Comparison of ENCODE assay signal across 17 cellular contexts in genomic region chr16:19090916-19091315, GRCh38. TPM values are rescaled to one million over a fixed set of nuclear protein-coding genes. Genes with fewer than 3 reads are reported as not detected.
DNase-seq lines count a peak whose midpoint lies in the region; ATAC-seq and TF ChIP-seq lines count a peak whose summit lies in the region.
"Had no signal": no experiment of that assay in that cellular context is flagged by ENCODE, and none has a peak within 500 bp of the region (broad histone marks: within the 10 kb centered on the region; RNA-seq: fewer than 3 reads in every experiment).

No MANE protein-coding gene starts in this region.

- no peak for TF ChIP-seq EP300 in gastroesophageal sphincter (IDR thresholded peaks at IDR 0.05)

- H3K14ac ChIP-seq in IMR-90 (replicated peaks; ENCODE audit: low read depth, low read length) = no peak overlapping the region

- H3K27ac ChIP-seq in IMR-90 (ENCODE audit: insufficient read depth, low read length) = no peak overlapping the region
- H3K27ac ChIP-seq in PC-9 = peak overlapping the region; percentile 98
- H3K27ac ChIP-seq in coronary artery = no peak overlapping the region
- H3K27ac ChIP-seq in gastroesophageal sphincter = no peak overlapping the region
- no peak overlapping the region for H3K27ac ChIP-seq in esophagus squamous epithelium
- H3K27ac ChIP-seq: BLaER1, C4-2B had no signal

- H2AFZ ChIP-seq in IMR-90 (replicated peaks; ENCODE audit: low read length, poor library complexity) = no peak overlapping the region
- H2AFZ ChIP-seq in PC-9 = no peak overlapping the region

- H2BK15ac ChIP-seq in IMR-90 (ENCODE audit: low read depth, low read length) = no peak overlapping the region; the same call in 2 of the 3 replicates

- H2BK20ac ChIP-seq in IMR-90 (ENCODE audit: low read depth, low read length) = peak overlapping the region; percentile 38; the same call in 1 of the 2 replicates

- CTCF ChIA-PET in IMR-90 (lab: Yijun Ruan, JAX) (no interaction called here), PC-9 (lab: Charles Lee) (no interaction called here)

- peak overlapping the region; percentile 29; the same call in 1 of the 2 replicates for H3K4ac ChIP-seq in IMR-90 (ENCODE audit: low read depth, low read length)

- H3K4me2 ChIP-seq in IMR-90 (ENCODE audit: low read depth, low read length) (no peak overlapping the region), PC-9 (no peak overlapping the region)
- H3K4me2 ChIP-seq: BLaER1 had no signal

- peaks cover 47% of the 10 kb centered on the region for H3F3A ChIP-seq in PC-9 (ENCODE audit: insufficient read depth, low read depth)

- no peak overlapping the region for H3K9ac ChIP-seq in IMR-90 (ENCODE audit: low read depth, low read length)
- H3K9ac ChIP-seq: BLaER1 had no signal

- no peak overlapping the region; the same call in 1 of the 2 replicates for H4K91ac ChIP-seq in IMR-90 (ENCODE audit: insufficient read depth, low read depth, low read length)

- peak overlapping the region; percentile 40; the same call in 1 of the 2 replicates for H2BK120ac ChIP-seq in IMR-90 (ENCODE audit: low read depth, low read length)

- POLR2A ChIA-PET in IMR-90 (lab: Charles Lee; ENCODE audit: unreplicated experiment) = no interaction called here
- POLR2A ChIA-PET in PC-9 (lab: Charles Lee; ENCODE audit: unreplicated experiment) = no interaction called here

- peaks cover 2% of the 10 kb centered on the region for H3K9me1 ChIP-seq in IMR-90 (ENCODE audit: insufficient read depth, low read length)

- no peaks in the 10 kb centered on the region for H3K9me2 ChIP-seq in PC-9 (ENCODE audit: insufficient read depth)

- H3K9me3 ChIP-seq in IMR-90 (ENCODE audit: control insufficient read depth, insufficient read depth, low read length) = no peaks in the 10 kb centered on the region
- no peaks in the 10 kb centered on the region for H3K9me3 ChIP-seq in PC-9 (ENCODE audit: insufficient read depth, low read depth)
- no peaks in the 10 kb centered on the region for H3K9me3 ChIP-seq in gastroesophageal sphincter
- H3K9me3 ChIP-seq in esophagus squamous epithelium = no peaks in the 10 kb centered on the region
- H3K9me3 ChIP-seq: Caco-2 had no signal

- TF ChIP-seq POLR2A in IMR-90 (IDR thresholded peaks at IDR 0.05; ENCODE audit: low read depth, low read length) (no peak), gastroesophageal sphincter (IDR thresholded peaks at IDR 0.05) (no peak), esophagus squamous epithelium (IDR thresholded peaks at IDR 0.05) (no peak)

- no peaks in the 10 kb centered on the region for H3K79me1 ChIP-seq in IMR-90 (ENCODE audit: low read depth in 1 of 2, low read length in 2 of 2)

- H3K23ac ChIP-seq in IMR-90 (ENCODE audit: low read depth, low read length) = no peak overlapping the region

- in situ Hi-C loops in IMR-90 (cut with MboI; ENCODE audit: low sequenced_read_pairs) = no loop called here

- H3K18ac ChIP-seq in IMR-90 (ENCODE audit: low read depth, low read length) = no peak overlapping the region

- TF ChIP-seq RAD21 in IMR-90 (IDR thresholded peaks at IDR 0.05; ENCODE audit: low read length) = no peak

- dilution Hi-C loops in IMR-90 (cut with HindIII; ENCODE audit: low sequenced_read_pairs, unreplicated experiment) = no loop called here

- H3K56ac ChIP-seq in IMR-90 (ENCODE audit: extremely low read depth, insufficient read depth, low read length) = no peak overlapping the region

- DNase-seq in IMR-90 (no peak), PC-9 (no peak), coronary artery (ENCODE audit: low spot score) (peak; percentile 29), middle frontal gyrus (ENCODE audit: extremely low spot score, low spot score) (no peak), NCI-H1930 (lab: John Stamatoyannopoulos, UW) (no peak), esophagus squamous epithelium (lab: John Stamatoyannopoulos, UW) (no peak)
- DNase-seq: Caco-2; CD4-positive, CD25-positive, alpha-beta regulatory T cell; CD8-positive, alpha-beta T cell; DMS153; DND-41; GM23248; H7; HCEC 1CT had no signal

- H3K27me3 ChIP-seq in IMR-90 (ENCODE audit: control insufficient read depth, insufficient read depth, low read length) (no peaks in the 10 kb centered on the region), PC-9 (ENCODE audit: insufficient read depth, low read depth) (no peaks in the 10 kb centered on the region), gastroesophageal sphincter (no peaks in the 10 kb centered on the region), esophagus squamous epithelium (no peaks in the 10 kb centered on the region)

- H2BK5ac ChIP-seq in IMR-90 (ENCODE audit: low read depth, low read length, poor library complexity, severe bottlenecking) = no peak overlapping the region

- 100% methylated on average over 3 of the region's 6 CpGs; no CpG with 5 or more reads in 1 of the 2 experiments for WGBS in IMR-90 (ENCODE audit: extremely low coverage in 2 of 2, insufficient read length in 1 of 2), 2 experiments
- 92 to 95% methylated on average over 4 to 6 of the region's 6 CpGs for WGBS in gastroesophageal sphincter (ENCODE audit: low coverage in 1 of 2), 2 donors
- WGBS in esophagus squamous epithelium, 2 donors = 86 to 90% methylated on average over 6 of the region's 6 CpGs

- no peak overlapping the region for H3K4me3 ChIP-seq in IMR-90 (ENCODE audit: insufficient read depth, low read depth, low read length)
- H3K4me3 ChIP-seq in PC-9 = no peak overlapping the region
- H3K4me3 ChIP-seq in coronary artery = no peak overlapping the region
- no peak overlapping the region for H3K4me3 ChIP-seq in gastroesophageal sphincter
- no peak overlapping the region for H3K4me3 ChIP-seq in esophagus squamous epithelium
- H3K4me3 ChIP-seq: BLaER1 had no signal

- no peak overlapping the region for H4K5ac ChIP-seq in IMR-90 (ENCODE audit: low read depth, low read length)

- H2AK9ac ChIP-seq in IMR-90 (replicated peaks; ENCODE audit: low read depth, low read length, poor library complexity) = no peak overlapping the region

- H4K8ac ChIP-seq in IMR-90 (ENCODE audit: low read depth in 2 of 2, low read length in 2 of 2) = no peak overlapping the region

- no peak for TF ChIP-seq CTCF in IMR-90 (conservative IDR thresholded peaks at IDR 0.05; ENCODE audit: low read depth, low read length)
- TF ChIP-seq CTCF in PC-9 (conservative IDR thresholded peaks at IDR 0.05) = no peak
- no peak for TF ChIP-seq CTCF in coronary artery (IDR thresholded peaks at IDR 0.05)
- no peak for TF ChIP-seq CTCF in gastroesophageal sphincter (IDR thresholded peaks at IDR 0.05)
- TF ChIP-seq CTCF in esophagus squamous epithelium (IDR thresholded peaks at IDR 0.05) = no peak

- H3K4me1 ChIP-seq in IMR-90 (ENCODE audit: control insufficient read depth, insufficient read depth, low read length) (peaks cover 4% of the 10 kb centered on the region; the same call in 1 of the 2 replicates), PC-9 (replicated peaks; ENCODE audit: insufficient read depth) (peaks cover 58% of the 10 kb centered on the region), gastroesophageal sphincter (peaks cover 0 to 13% (median 0%) of the 10 kb centered on the region in 3 donors), esophagus squamous epithelium (peaks cover 5 to 25% (median 9%) of the 10 kb centered on the region in 3 donors)

- no TSS peak for BruUV-seq in IMR-90 (replicated peaks; lab: Mats Ljungman, UMichigan)
- BruUV-seq in PC-9 (replicated peaks; lab: Mats Ljungman, UMichigan) = no TSS peak

- intact Hi-C loops in IMR-90 (cut with micrococcal nuclease) = no loop called here
- intact Hi-C loops in PC-9 (cut with micrococcal nuclease; ENCODE audit: unreplicated experiment) = no loop called here
- intact Hi-C loops in esophagus squamous epithelium (cut with DNase I) = loop anchor here (5.0 kb wide), 2 partner anchors 76 to 276 kb away; partner anchors contain the start of gene SYT17

- H4K20me1 ChIP-seq in IMR-90 (ENCODE audit: insufficient read depth, low read length) = no peaks in the 10 kb centered on the region
- H4K20me1 ChIP-seq in PC-9 (ENCODE audit: insufficient read depth) = no peaks in the 10 kb centered on the region
- H4K20me1 ChIP-seq: BLaER1 had no signal

- H2AK5ac ChIP-seq in IMR-90 (ENCODE audit: low read depth, low read length) = peak overlapping the region; percentile 54; the same call in 1 of the 2 replicates

- ATAC-seq in IMR-90 (ENCODE audit: low read depth) (no peak), gastroesophageal sphincter (no peak)
- ATAC-seq: CD8-positive, alpha-beta T cell had no signal

- H3K36me3 ChIP-seq in IMR-90 (ENCODE audit: control insufficient read depth, insufficient read depth, low read length) (no peaks in the 10 kb centered on the region), PC-9 (ENCODE audit: low read depth) (no peaks in the 10 kb centered on the region), gastroesophageal sphincter (no peaks in the 10 kb centered on the region), esophagus squamous epithelium (no peaks in the 10 kb centered on the region)
- H3K36me3 ChIP-seq: BLaER1 had no signal

- peaks cover 51% of the 10 kb centered on the region for H3K79me2 ChIP-seq in PC-9 (ENCODE audit: low read depth)

TF ChIP-seq in IMR-90, 13 proteins besides CTCF, POLR2A, EP300 and RAD21:
- no peak for TF ChIP-seq RFX5 (IDR thresholded peaks at IDR 0.05; ENCODE audit: low read depth, low read length)

RNA-seq across cellular contexts. Expression of gene ITPRIPL2, which starts 22.8 kb away (rescaled TPM):
- total RNA-seq in IMR-90 (2012; rRNA removed) (11.1 and 15.0 TPM in 2 replicates), PC-9 (2021) (117 and 142 TPM in 2 replicates), gastroesophageal sphincter (100 to 1,000 TPM in 1 of 4 donors, 10 to 100 TPM in 3; 53.9 to 115 (median 69.2) TPM), esophagus squamous epithelium (10 to 100 TPM; 18.3 to 78.6 (median 42.4) TPM)
- 9.2 and 10.1 TPM in 2 replicates for polyA plus RNA-seq in IMR-90 (2012; rRNA removed)
- 5.2 and 16.1 TPM in 2 replicates for polyA plus RNA-seq in IMR-90 (2012; cell fraction: cytosol; rRNA removed)
- polyA plus RNA-seq in IMR-90 (2012; cell fraction: nucleus; rRNA removed; ENCODE audit: low replicate concordance) = 6.1 and 13.7 TPM in 2 replicates

RNA-seq across cellular contexts. Expression of gene COQ7, which starts 23.5 kb away (rescaled TPM):
- 10.9 and 15.0 TPM in 2 replicates for total RNA-seq in IMR-90 (2012; rRNA removed)
- polyA plus RNA-seq in IMR-90 (2012; rRNA removed) = 9.4 and 13.6 TPM in 2 replicates
- 9.4 and 10.0 TPM in 2 replicates for polyA plus RNA-seq in IMR-90 (2012; cell fraction: cytosol; rRNA removed)
- 5.1 and 17.6 TPM in 2 replicates for polyA plus RNA-seq in IMR-90 (2012; cell fraction: nucleus; rRNA removed; ENCODE audit: low replicate concordance)
- 26.9 and 30.7 TPM in 2 replicates for total RNA-seq in PC-9 (2021)
- 10 to 100 TPM; 28.9 to 37.8 (median 34.3) TPM for total RNA-seq in gastroesophageal sphincter
- 10 to 100 TPM in 3 of 4 donors, 1 to 10 TPM in 1; 5.6 to 14.4 (median 12.5) TPM for total RNA-seq in esophagus squamous epithelium
